Comparison of ENCODE assay signal across 7 cellular contexts in the genomic region with DNA sequence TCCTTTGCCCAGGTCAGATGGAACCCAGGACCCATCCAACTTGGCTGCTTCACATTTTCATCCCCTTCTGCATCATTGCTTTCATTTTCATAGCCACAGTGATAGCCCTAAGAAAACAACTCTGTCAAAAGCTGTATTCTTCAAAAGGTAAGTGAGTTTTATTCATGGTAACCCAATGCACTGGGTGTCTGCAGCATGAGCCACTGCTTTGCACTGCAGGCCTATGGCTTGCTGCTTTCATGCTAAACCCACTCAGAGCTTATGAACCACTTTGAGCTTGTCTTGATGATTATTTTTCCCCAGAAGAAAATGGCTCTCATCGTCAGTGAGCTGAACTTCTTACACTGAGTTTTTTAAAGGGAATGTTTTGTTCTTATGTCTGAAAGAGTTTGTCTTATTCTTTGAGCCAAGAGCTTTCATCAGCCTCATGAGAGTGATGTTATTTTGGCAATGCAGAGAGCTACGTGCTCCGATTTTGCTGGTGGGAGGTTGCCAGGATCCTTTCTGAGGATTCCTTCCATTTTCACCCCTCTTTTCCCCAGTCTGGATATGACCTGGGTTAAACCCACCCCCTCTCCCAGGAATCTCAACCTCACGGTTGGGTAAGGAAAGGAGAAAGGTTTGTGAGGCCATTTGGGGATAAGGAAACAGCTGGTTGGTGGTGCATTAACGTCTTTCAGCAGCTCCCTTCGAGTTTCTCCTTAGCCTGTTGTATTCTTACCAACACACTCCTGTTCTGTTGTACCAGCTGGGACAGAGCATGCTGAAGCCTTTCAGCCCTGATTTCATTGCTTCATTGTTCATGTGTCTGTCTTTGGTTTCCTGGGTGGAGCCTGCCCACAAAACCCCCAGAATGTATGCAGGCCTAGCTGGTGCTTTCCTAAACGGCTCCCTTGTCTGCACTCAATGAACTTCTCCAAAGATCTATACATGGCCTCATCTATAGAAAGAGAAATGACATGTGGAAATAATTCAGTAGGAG. TPM values are rescaled to one million over a fixed set of nuclear protein-coding genes. Genes with fewer than 3 reads are reported as not detected.
DNase-seq lines count a peak whose midpoint lies in the region; ATAC-seq, FAIRE-seq and TF ChIP-seq lines count a peak whose summit lies in the region.

No MANE protein-coding gene starts in this region.

- peaks cover 42% of the 10 kb centered on the region for H3K36me3 Mint-ChIP-seq in activated T-helper 2 cell treated with anti-CD3 and anti-CD28 coated beads, Interferon-gamma antibody, Interleukin-2, Interleukin-4, amounts not matched to agents 10 μg/mL and 5 μg/mL and 100 μg/mL, durations not matched to agents 14 hours and 24 hours and 36 hours (ENCODE audit: low read depth)
- peaks cover 0 to 79% (median 0%) of the 10 kb centered on the region in 5 donors for H3K36me3 Mint-ChIP-seq in naive thymus-derived CD4-positive, alpha-beta T cell

- H4K20me1 ChIP-seq in KMS-11 (ENCODE audit: insufficient read depth): no peaks in the 10 kb centered on the region

- no peaks in the 10 kb centered on the region for H3K9me3 ChIP-seq in naive thymus-derived CD4-positive, alpha-beta T cell (ENCODE audit: control insufficient read depth in 2 of 3, low read length in 3 of 3)

- CTCF ChIA-PET in naive thymus-derived CD4-positive, alpha-beta T cell (lab: Charles Lee): interaction anchor here (0.6 to 1.8 kb wide), 7 partner anchors 9 to 69 kb away, joined by 3 to 8 read pairs (median 4); no protein-coding TSS in a partner anchor

- peak; percentile 48 for DNase-seq in activated T-helper 2 cell treated with anti-CD3 and anti-CD28 coated beads, Interferon-gamma antibody, Interleukin-2, Interleukin-4, amounts not matched to agents 10 μg/mL and 5 μg/mL and 100 μg/mL, durations not matched to agents 14 hours and 24 hours and 36 hours (ENCODE audit: low spot score)
- peak; percentile 20 to 73 (median 61) for DNase-seq in naive thymus-derived CD4-positive, alpha-beta T cell
- no peak for DNase-seq in urothelium cell line (ENCODE audit: low spot score)
- no peak for DNase-seq in mucosa of gallbladder (ENCODE audit: low spot score)
- DNase-seq in NCI-H524 treated with DMSO at 0.1 percent for 48 hours (lab: John Stamatoyannopoulos, UW): no peak

- H3K9ac ChIP-seq in KMS-11: no peak overlapping the region

- no peak for FAIRE-seq in urothelium cell line (lab: Jason Lieb, UNC)

- H3K4me1 Mint-ChIP-seq in activated T-helper 2 cell treated with anti-CD3 and anti-CD28 coated beads, Interferon-gamma antibody, Interleukin-2, Interleukin-4, amounts not matched to agents 10 μg/mL and 5 μg/mL and 100 μg/mL, durations not matched to agents 14 hours and 24 hours and 36 hours (ENCODE audit: low read depth): peaks cover 32% of the 10 kb centered on the region
- H3K4me1 Mint-ChIP-seq in naive thymus-derived CD4-positive, alpha-beta T cell: peaks cover 32 to 59% (median 53%) of the 10 kb centered on the region in 7 donors

- no peak overlapping the region for H3K4me3 ChIP-seq in KMS-11 (IDR thresholded peaks at IDR 0.05; ENCODE audit: insufficient read depth, low read depth, low read length)
- peak overlapping the region; percentile 24 for H3K4me3 ChIP-seq in naive thymus-derived CD4-positive, alpha-beta T cell (ENCODE audit: low read length)

- H2AFZ ChIP-seq in KMS-11 (ENCODE audit: low read depth): peak overlapping the region; percentile 8; the same call in 1 of the 2 replicates

- peak overlapping the region; percentile 43; the same call in 1 of the 2 replicates for H3K4me2 ChIP-seq in KMS-11

- no peaks in the 10 kb centered on the region for H3K27me3 Mint-ChIP-seq in activated T-helper 2 cell treated with anti-CD3 and anti-CD28 coated beads, Interferon-gamma antibody, Interleukin-2, Interleukin-4, amounts not matched to agents 10 μg/mL and 5 μg/mL and 100 μg/mL, durations not matched to agents 14 hours and 24 hours and 36 hours (ENCODE audit: low read depth)
- H3K27me3 Mint-ChIP-seq in naive thymus-derived CD4-positive, alpha-beta T cell: no peaks in the 10 kb centered on the region

- peak; percentile 82 for ATAC-seq in GM19463 (IDR thresholded peaks at IDR 0.05; ENCODE audit: unreplicated experiment)
- peak; percentile 97 for ATAC-seq in naive thymus-derived CD4-positive, alpha-beta T cell

- H3K36me3 ChIP-seq in KMS-11 (ENCODE audit: insufficient read depth): no peaks in the 10 kb centered on the region
- no peaks in the 10 kb centered on the region for H3K36me3 ChIP-seq in naive thymus-derived CD4-positive, alpha-beta T cell (ENCODE audit: control insufficient read depth in 2 of 3, insufficient read depth in 3 of 3, low read length in 3 of 3)

- no peak for TF ChIP-seq CTCF in KMS-11 (conservative IDR thresholded peaks at IDR 0.05; ENCODE audit: low read depth, low read length)

- POLR2A ChIA-PET in naive thymus-derived CD4-positive, alpha-beta T cell (lab: Charles Lee): interaction anchor here (0.6 to 8.8 kb wide), 13 partner anchors 8 to 469 kb away, joined by 3 to 68 read pairs (median 5); a partner anchor contains a TSS

- H3K4me1 ChIP-seq in KMS-11 (ENCODE audit: low read depth, poor library complexity, severe bottlenecking): peaks cover 19% of the 10 kb centered on the region
- peaks cover 24 to 31% of the 10 kb centered on the region in 2 donors for H3K4me1 ChIP-seq in naive thymus-derived CD4-positive, alpha-beta T cell (ENCODE audit: control insufficient read depth in 2 of 2, insufficient read depth in 2 of 2, low read length in 2 of 2)

- intact Hi-C loops in activated T-helper 2 cell treated with anti-CD3 and anti-CD28 coated beads, Interferon-gamma antibody, Interleukin-2, Interleukin-4, amounts not matched to agents 10 μg/mL and 5 μg/mL and 100 μg/mL, durations not matched to agents 14 hours and 24 hours and 36 hours (cut with micrococcal nuclease): loop anchor here (2.0 to 5.0 kb wide), 2 partner anchors 29 to 36 kb away; no protein-coding TSS in a partner anchor
- intact Hi-C loops in naive thymus-derived CD4-positive, alpha-beta T cell (cut with micrococcal nuclease): loop anchor here (1.0 to 2.0 kb wide), 9 partner anchors 11 to 108 kb away; a partner anchor contains a TSS

- H3K9me3 Mint-ChIP-seq in activated T-helper 2 cell treated with anti-CD3 and anti-CD28 coated beads, Interferon-gamma antibody, Interleukin-2, Interleukin-4, amounts not matched to agents 10 μg/mL and 5 μg/mL and 100 μg/mL, durations not matched to agents 14 hours and 24 hours and 36 hours: peaks cover 6% of the 10 kb centered on the region
- peaks cover 0 to 12% (median 4%) of the 10 kb centered on the region in 11 donors for H3K9me3 Mint-ChIP-seq in naive thymus-derived CD4-positive, alpha-beta T cell

- H3K27ac ChIP-seq in KMS-11: 0 out of 2 replicates have a peak overlapping the region, but pooled peaks have one; percentile 9
- H3K27ac ChIP-seq in naive thymus-derived CD4-positive, alpha-beta T cell (ENCODE audit: low read depth, low read length): peak overlapping the region; percentile 68

- H3K4me3 Mint-ChIP-seq in activated T-helper 2 cell treated with anti-CD3 and anti-CD28 coated beads, Interferon-gamma antibody, Interleukin-2, Interleukin-4, amounts not matched to agents 10 μg/mL and 5 μg/mL and 100 μg/mL, durations not matched to agents 14 hours and 24 hours and 36 hours (ENCODE audit: low read depth): peak overlapping the region; percentile 4
- H3K4me3 Mint-ChIP-seq in naive thymus-derived CD4-positive, alpha-beta T cell: peak overlapping the region; percentile 58 to 79 (median 68)

- H3K27ac Mint-ChIP-seq in activated T-helper 2 cell treated with anti-CD3 and anti-CD28 coated beads, Interferon-gamma antibody, Interleukin-2, Interleukin-4, amounts not matched to agents 10 μg/mL and 5 μg/mL and 100 μg/mL, durations not matched to agents 14 hours and 24 hours and 36 hours: peak overlapping the region; percentile 84
- peak overlapping the region; percentile 87 to 98 (median 94) for H3K27ac Mint-ChIP-seq in naive thymus-derived CD4-positive, alpha-beta T cell

- H3K79me2 ChIP-seq in KMS-11 (ENCODE audit: insufficient read depth, low read depth): no peaks in the 10 kb centered on the region

- no peaks in the 10 kb centered on the region for H3K27me3 ChIP-seq in KMS-11 (ENCODE audit: insufficient read depth, low read depth)
- H3K27me3 ChIP-seq in naive thymus-derived CD4-positive, alpha-beta T cell (ENCODE audit: control insufficient read depth in 2 of 2, insufficient read depth in 2 of 2, low read length in 2 of 2): no peaks in the 10 kb centered on the region

RNA-seq across cellular contexts. Expression of a gene that starts 47.6 kb away (rescaled TPM):
- 1.7 and 2.0 TPM in 2 replicates for total RNA-seq in activated T-helper 2 cell treated with anti-CD3 and anti-CD28 coated beads, Interferon-gamma antibody, Interleukin-2, Interleukin-4, amounts not matched to agents 10 μg/mL and 5 μg/mL and 100 μg/mL, durations not matched to agents 14 hours and 24 hours and 36 hours
- 1 to 10 TPM in 1 of 5 experiments, under 1 TPM in 4; 0.16 to 7.4 (median 0.32) TPM for total RNA-seq in naive thymus-derived CD4-positive, alpha-beta T cell
- polyA plus RNA-seq in naive thymus-derived CD4-positive, alpha-beta T cell: not detected
- total RNA-seq in mucosa of gallbladder: 0.95 TPM

Comparison
In these comparisons a context has a peak if more than half of its experiments do, and no peak if none do; other contexts are left out.
1. DNase-seq: peak in activated T-helper 2 cell treated with anti-CD3 and anti-CD28 coated beads, Interferon-gamma antibody, Interleukin-2, Interleukin-4, amounts not matched to agents 10 μg/mL and 5 μg/mL and 100 μg/mL, durations not matched to agents 14 hours and 24 hours and 36 hours (single experiment) and naive thymus-derived CD4-positive, alpha-beta T cell (9 of 9); none in urothelium cell line (single experiment), mucosa of gallbladder (single experiment) and NCI-H524 treated with DMSO at 0.1 percent for 48 hours (single experiment).